Comparison of ENCODE assay signal across 1 cellular context in the genomic region with DNA sequence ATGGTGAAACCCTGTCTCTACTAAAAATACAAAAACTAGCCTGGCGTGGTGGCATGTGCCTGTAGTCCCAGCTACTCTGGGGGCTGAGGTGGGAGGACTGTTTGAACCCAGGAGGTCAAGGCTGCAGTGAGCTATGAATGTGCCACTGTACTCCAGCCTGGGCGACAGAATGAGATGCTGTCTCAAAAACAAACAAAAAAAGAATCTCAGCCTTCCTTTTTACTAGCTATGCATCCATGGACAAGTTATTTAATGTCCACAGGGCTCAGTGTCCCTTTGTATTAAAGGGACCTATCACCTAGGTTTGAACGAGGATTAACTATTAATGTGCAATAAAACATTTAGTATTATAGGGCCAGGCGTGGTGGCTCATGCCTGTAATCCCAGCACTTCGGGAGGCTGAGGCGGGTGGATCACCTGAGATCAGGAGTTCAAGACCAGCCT.
TF ChIP-seq lines count a peak whose summit lies in the region.
"Not testable (repeated sequence)": the region's sequence is repeated elsewhere in the genome, so short reads cannot be mapped to it uniquely, and the experiment has no call there.

No MANE protein-coding gene starts in this region.

TF ChIP-seq in HepG2, 621 proteins besides CTCF, POLR2A, EP300 and RAD21 (continued from another document):
- TF ChIP-seq, protein P1, sequence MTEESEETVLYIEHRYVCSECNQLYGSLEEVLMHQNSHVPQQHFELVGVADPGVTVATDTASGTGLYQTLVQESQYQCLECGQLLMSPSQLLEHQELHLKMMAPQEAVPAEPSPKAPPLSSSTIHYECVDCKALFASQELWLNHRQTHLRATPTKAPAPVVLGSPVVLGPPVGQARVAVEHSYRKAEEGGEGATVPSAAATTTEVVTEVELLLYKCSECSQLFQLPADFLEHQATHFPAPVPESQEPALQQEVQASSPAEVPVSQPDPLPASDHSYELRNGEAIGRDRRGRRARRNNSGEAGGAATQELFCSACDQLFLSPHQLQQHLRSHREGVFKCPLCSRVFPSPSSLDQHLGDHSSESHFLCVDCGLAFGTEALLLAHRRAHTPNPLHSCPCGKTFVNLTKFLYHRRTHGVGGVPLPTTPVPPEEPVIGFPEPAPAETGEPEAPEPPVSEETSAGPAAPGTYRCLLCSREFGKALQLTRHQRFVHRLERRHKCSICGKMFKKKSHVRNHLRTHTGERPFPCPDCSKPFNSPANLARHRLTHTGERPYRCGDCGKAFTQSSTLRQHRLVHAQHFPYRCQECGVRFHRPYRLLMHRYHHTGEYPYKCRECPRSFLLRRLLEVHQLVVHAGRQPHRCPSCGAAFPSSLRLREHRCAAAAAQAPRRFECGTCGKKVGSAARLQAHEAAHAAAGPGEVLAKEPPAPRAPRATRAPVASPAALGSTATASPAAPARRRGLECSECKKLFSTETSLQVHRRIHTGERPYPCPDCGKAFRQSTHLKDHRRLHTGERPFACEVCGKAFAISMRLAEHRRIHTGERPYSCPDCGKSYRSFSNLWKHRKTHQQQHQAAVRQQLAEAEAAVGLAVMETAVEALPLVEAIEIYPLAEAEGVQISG (CRISPR knock-in tag; IDR thresholded peaks at IDR 0.05), result peak; percentile 65
- TF ChIP-seq TEAD3 (CRISPR knock-in tag; optimal IDR thresholded peaks at IDR 0.05; ENCODE audit: borderline replicate concordance) (peak; percentile 88), KLF16 (CRISPR knock-in tag; IDR thresholded peaks at IDR 0.05) (peak in 1 of 2 experiments; percentile 45; a peak in 1 of 4 replicates), FOXP1 (CRISPR knock-in tag; IDR thresholded peaks at IDR 0.05) (peak; percentile 41; the same call in 1 of the 2 replicates), NR2C2 (CRISPR knock-in tag; IDR thresholded peaks at IDR 0.05; ENCODE audit: borderline replicate concordance) (peak; percentile 88), BCL6 (CRISPR knock-in tag; IDR thresholded peaks at IDR 0.05) (peak; percentile 68), ZNF687 (CRISPR knock-in tag; IDR thresholded peaks at IDR 0.05) (peak; percentile 74), SPEN (CRISPR knock-in tag; IDR thresholded peaks at IDR 0.05; ENCODE audit: low read depth) (peak; percentile 64; the same call in 1 of the 2 replicates), GATAD2A (CRISPR knock-in tag; IDR thresholded peaks at IDR 0.05) (peak; percentile 91), SIX1 (CRISPR knock-in tag; IDR thresholded peaks at IDR 0.05; ENCODE audit: borderline replicate concordance) (peak; percentile 51; the same call in 1 of the 2 replicates), MED1 (CRISPR knock-in tag; IDR thresholded peaks at IDR 0.05) (peak; percentile 97), CEBPG (CRISPR knock-in tag; IDR thresholded peaks at IDR 0.05) (peak; percentile 34; the same call in 1 of the 2 replicates), HOXD1 (CRISPR knock-in tag; IDR thresholded peaks at IDR 0.05) (peak; percentile 80; the same call in 1 of the 2 replicates), MIER3 (CRISPR knock-in tag; IDR thresholded peaks at IDR 0.05; ENCODE audit: borderline replicate concordance) (peak; percentile 66), GATAD1 (CRISPR knock-in tag; IDR thresholded peaks at IDR 0.05) (peak; percentile 48; the same call in 1 of the 2 replicates), ZBTB33 (CRISPR knock-in tag; IDR thresholded peaks at IDR 0.05) (peak; percentile 12; the same call in 1 of the 2 replicates), FOXO1 (CRISPR knock-in tag; IDR thresholded peaks at IDR 0.05) (peak; percentile 81; the same call in 1 of the 2 replicates), TFE3 (CRISPR knock-in tag; IDR thresholded peaks at IDR 0.05) (peak; percentile 80), ZNF710 (CRISPR knock-in tag; IDR thresholded peaks at IDR 0.05; ENCODE audit: borderline replicate concordance) (peak; percentile 81; the same call in 1 of the 2 replicates), ZNF292 (CRISPR knock-in tag; IDR thresholded peaks at IDR 0.05; ENCODE audit: borderline replicate concordance, low read depth) (peak; percentile 87), NFKBIZ (CRISPR knock-in tag; IDR thresholded peaks at IDR 0.05) (0 out of 2 replicates have a peak, but pooled peaks have one; percentile 50), FOXK1 (CRISPR knock-in tag; IDR thresholded peaks at IDR 0.05; ENCODE audit: borderline replicate concordance, low read depth) (peak; percentile 66), SP5 (CRISPR knock-in tag; IDR thresholded peaks at IDR 0.05; ENCODE audit: borderline replicate concordance, low read depth) (peak; percentile 60; the same call in 1 of the 2 replicates), ZNF281 (CRISPR knock-in tag; IDR thresholded peaks at IDR 0.05; ENCODE audit: borderline replicate concordance) (peak; percentile 63; the same call in 1 of the 2 replicates)
- not testable (repeated sequence) for TF ChIP-seq FOXP1 (IDR thresholded peaks at IDR 0.05)
- TF ChIP-seq, protein P2, sequence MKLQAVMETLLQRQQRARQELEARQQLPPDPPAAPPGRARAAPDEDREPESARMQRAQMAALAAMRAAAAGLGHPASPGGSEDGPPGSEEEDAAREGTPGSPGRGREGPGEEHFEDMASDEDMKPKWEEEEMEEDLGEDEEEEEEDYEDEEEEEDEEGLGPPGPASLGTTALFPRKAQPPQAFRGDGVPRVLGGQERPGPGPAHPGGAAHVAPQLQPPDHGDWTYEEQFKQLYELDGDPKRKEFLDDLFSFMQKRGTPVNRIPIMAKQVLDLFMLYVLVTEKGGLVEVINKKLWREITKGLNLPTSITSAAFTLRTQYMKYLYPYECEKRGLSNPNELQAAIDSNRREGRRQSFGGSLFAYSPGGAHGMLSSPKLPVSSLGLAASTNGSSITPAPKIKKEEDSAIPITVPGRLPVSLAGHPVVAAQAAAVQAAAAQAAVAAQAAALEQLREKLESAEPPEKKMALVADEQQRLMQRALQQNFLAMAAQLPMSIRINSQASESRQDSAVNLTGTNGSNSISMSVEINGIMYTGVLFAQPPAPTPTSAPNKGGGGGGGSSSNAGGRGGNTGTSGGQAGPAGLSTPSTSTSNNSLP (IDR thresholded peaks at IDR 0.05; ENCODE audit: low read depth, low read length), result peak; percentile 53; the same call in 1 of the 2 replicates
